ENCODE assay signal across 8 cellular contexts in genomic region chr17:49361902-49362722, GRCh38. TPM values are rescaled to one million over a fixed set of nuclear protein-coding genes. Genes with fewer than 3 reads are reported as not detected.
A peak's percentile ranks its signal among the peaks of the same experiment; 100 is the strongest.
DNase-seq lines count a peak whose midpoint lies in the region; ATAC-seq and TF ChIP-seq lines count a peak whose summit lies in the region.

Gene ZNF652 (minus strand): TSS chr17:49362250. CDS start chr17:49317725, 44,525 bp downstream.

- H3K4me3 Mint-ChIP-seq in T-helper 17 cell, result peak within 1 kb of the TSS; percentile 97

- no peaks in the 10 kb centered on the region for H3K4me1 ChIP-seq in urinary bladder (ENCODE audit: insufficient read depth)

- H3K27ac Mint-ChIP-seq in T-helper 17 cell, result peak within 1 kb of the TSS; percentile 96

- H3K27me3 Mint-ChIP-seq in T-helper 17 cell, result no peaks in the 10 kb centered on the region

- peaks cover 4% of the 10 kb centered on the region for H3K36me3 Mint-ChIP-seq in T-helper 17 cell (ENCODE audit: low read depth)

- peaks cover 48% of the 10 kb centered on the region for H3K4me1 Mint-ChIP-seq in T-helper 17 cell

- under 1% methylated on average over 104 of the region's 106 CpGs for WGBS in urinary bladder

- peak within 1 kb of the TSS; percentile 95 for H3K27ac ChIP-seq in urinary bladder (ENCODE audit: low read depth)

- TF ChIP-seq CTCF in GM13976 (IDR thresholded peaks at IDR 0.05; ENCODE audit: borderline replicate concordance, control extremely low read depth, extremely low read depth, insufficient read depth, missing control alignments), result no peak

- peak; percentile 53 for ATAC-seq in HG02852 (IDR thresholded peaks at IDR 0.05; ENCODE audit: unreplicated experiment)
- peak; percentile 75 for ATAC-seq in T-helper 17 cell
- ATAC-seq in left ventricle myocardium superior, result peak; percentile 94

- intact Hi-C loops in left ventricle myocardium superior (cut with micrococcal nuclease), result no loop called here

- in situ Hi-C loops in GM13976 (cut with MboI; ENCODE audit: low sequenced_read_pairs, unreplicated experiment), result no loop called here

- H3K4me3 ChIP-seq in urinary bladder (ENCODE audit: low read depth, low read length), result peak within 1 kb of the TSS; percentile 97

- peak; percentile 97 for DNase-seq in GM13976 (ENCODE audit: low spot score)
- peak; percentile 92 for DNase-seq in NCI-H1694 (lab: John Stamatoyannopoulos, UW)
- peak; percentile 95 to 96 (median 95) for DNase-seq in T-helper 17 cell
- DNase-seq in amygdala (lab: John Stamatoyannopoulos, UW), result peak in 55 of 56 donors; percentile 45 to 94 (median 82)
- peak; percentile 95 for DNase-seq in left ventricle myocardium superior
- DNase-seq in pulmonary artery endothelial cell (ENCODE audit: low read depth, low spot score), result peak; percentile 20

- no peaks in the 10 kb centered on the region for H3K9me3 ChIP-seq in T-helper 17 cell (ENCODE audit: control insufficient read depth, low read length, poor library complexity, severe bottlenecking)

- no peaks in the 10 kb centered on the region for H3K36me3 ChIP-seq in urinary bladder (ENCODE audit: insufficient read depth)

RNA-seq across cellular contexts. Expression of gene ZNF652, which starts in this region (rescaled TPM):
- total RNA-seq in T-helper 17 cell (10 to 100 TPM; 53.5 to 56.9 TPM), left ventricle myocardium superior (19.2 TPM), pulmonary artery endothelial cell (7.2 and 8.4 TPM in 2 replicates), urinary bladder (47.5 TPM)
- 12.8 TPM for polyA plus RNA-seq in urinary bladder

Comparison
In these comparisons a context has a peak if more than half of its experiments do, and no peak if none do; other contexts are left out.
1. Peak in every context shown above with its lines: DNase-seq, ATAC-seq, H3K4me3 ChIP-seq and H3K27ac ChIP-seq.
2. DNase-seq: peak in every context shown above with its lines; median percentile 97 in GM13976; 95 in T-helper 17 cell; 95 in left ventricle myocardium superior; 92 in NCI-H1694; 82 in amygdala; 20 in pulmonary artery endothelial cell.